Comparison of ENCODE assay signal across 20 cellular contexts in genomic region chr4:177191586-177191985, GRCh38.
DNase-seq lines count a peak whose midpoint lies in the region; TF ChIP-seq lines count a peak whose summit lies in the region.
"Had no signal": no experiment of that assay in that cellular context is flagged by ENCODE, and none has a peak within 500 bp of the region (broad histone marks: within the 10 kb centered on the region; RNA-seq: fewer than 3 reads in every experiment).

No MANE protein-coding gene starts in this region.

- in situ Hi-C loops in mammary epithelial cell (cut with MboI; ENCODE audit: low sequenced_read_pairs in 2 of 2) (no loop called here), transverse colon (cut with MboI; ENCODE audit: low pct_ligation_motif_present in 1 of 4, low pct_unique_long_range_greater_than_20kb in 1 of 4, low sequenced_read_pairs in 3 of 4) (no loop called here)

- TF ChIP-seq POLR2A in erythroblast (IDR thresholded peaks at IDR 0.05; ENCODE audit: low read length) (no peak), transverse colon (IDR thresholded peaks at IDR 0.05) (no peak)

- H3K9me3 Mint-ChIP-seq in MCF 10A (ENCODE audit: unreplicated experiment): peaks cover under 1% of the 10 kb centered on the region
- peaks cover 9% of the 10 kb centered on the region for H3K9me3 Mint-ChIP-seq in nephron
- no peaks in the 10 kb centered on the region for H3K9me3 Mint-ChIP-seq in activated CD4-positive, alpha-beta memory T cell treated with anti-CD3 and anti-CD28 coated beads, Interleukin-2, amount 10 ng/mL, durations not matched to agents 7 days and 5 days

- H3K79me2 ChIP-seq in mammary epithelial cell (ENCODE audit: insufficient read depth, low read length) (no peaks in the 10 kb centered on the region), fibroblast of lung (ENCODE audit: control insufficient read depth, insufficient read depth, low read length) (no peaks in the 10 kb centered on the region)

- H3K27ac Mint-ChIP-seq in MCF 10A (ENCODE audit: low read depth, unreplicated experiment) (no peak overlapping the region), nephron (peak overlapping the region; percentile 69 to 81 (median 76))
- H3K27ac Mint-ChIP-seq in activated CD4-positive, alpha-beta memory T cell treated with anti-CD3 and anti-CD28 coated beads, Interleukin-2, amount 10 ng/mL, durations not matched to agents 7 days and 5 days: no peak overlapping the region

- H3K4me1 Mint-ChIP-seq in MCF 10A (ENCODE audit: insufficient read depth, unreplicated experiment) (no peaks in the 10 kb centered on the region), nephron (peaks cover 5% of the 10 kb centered on the region)
- H3K4me1 Mint-ChIP-seq in activated CD4-positive, alpha-beta memory T cell treated with anti-CD3 and anti-CD28 coated beads, Interleukin-2, amount 10 ng/mL, durations not matched to agents 7 days and 5 days: no peaks in the 10 kb centered on the region

- H3K27ac ChIP-seq in mammary epithelial cell (ENCODE audit: insufficient read depth, low read depth, low read length): no peak overlapping the region
- H3K27ac ChIP-seq in fibroblast of lung (ENCODE audit: insufficient read depth, low read length): no peak overlapping the region
- no peak overlapping the region for H3K27ac ChIP-seq in transverse colon
- H3K27ac ChIP-seq: 22Rv1, BLaER1 had no signal

- H3K4me1 ChIP-seq in mammary epithelial cell (ENCODE audit: insufficient read depth, low read length): no peaks in the 10 kb centered on the region
- peaks cover 3% of the 10 kb centered on the region for H3K4me1 ChIP-seq in fibroblast of lung (ENCODE audit: control insufficient read depth, extremely low read depth, insufficient read depth, low read length)
- no peaks in the 10 kb centered on the region for H3K4me1 ChIP-seq in transverse colon
- H3K4me1 ChIP-seq: BLaER1 had no signal

- no peak for TF ChIP-seq EP300 in transverse colon (IDR thresholded peaks at IDR 0.05; ENCODE audit: low read depth)

- no TSS peak for BruUV-seq in mammary epithelial cell (replicated peaks; lab: Mats Ljungman, UMichigan)
- no TSS peak for BruUV-seq in MCF 10A (replicated peaks; lab: Mats Ljungman, UMichigan)

- intact Hi-C loops in mammary epithelial cell (cut with micrococcal nuclease): no loop called here
- intact Hi-C loops in MCF 10A (cut with micrococcal nuclease): no loop called here
- intact Hi-C loops in transverse colon (cut with DNase I; ENCODE audit: low total_unique reads): no loop called here

- TF ChIP-seq CTCF in mammary epithelial cell (conservative IDR thresholded peaks at IDR 0.05 in 1 of 2, IDR thresholded peaks at IDR 0.05 in 1 of 2; ENCODE audit: extremely low read depth in 1 of 2, insufficient read depth in 1 of 2, low read depth in 1 of 2, low read length in 2 of 2): no peak
- TF ChIP-seq CTCF in MCF 10A (IDR thresholded peaks at IDR 0.05; ENCODE audit: unreplicated experiment): no peak
- TF ChIP-seq CTCF in fibroblast of lung (conservative IDR thresholded peaks at IDR 0.05 in 1 of 2, IDR thresholded peaks at IDR 0.05 in 1 of 2; ENCODE audit: low read depth in 1 of 2, low read length in 2 of 2): no peak
- no peak for TF ChIP-seq CTCF in nephron (IDR thresholded peaks at IDR 0.05; ENCODE audit: unreplicated experiment in 3 of 3)
- no peak for TF ChIP-seq CTCF in transverse colon (IDR thresholded peaks at IDR 0.05)

- no peaks in the 10 kb centered on the region for H3K36me3 Mint-ChIP-seq in MCF 10A (ENCODE audit: insufficient read depth, unreplicated experiment)
- no peaks in the 10 kb centered on the region for H3K36me3 Mint-ChIP-seq in nephron (ENCODE audit: low read depth)
- H3K36me3 Mint-ChIP-seq in activated CD4-positive, alpha-beta memory T cell treated with anti-CD3 and anti-CD28 coated beads, Interleukin-2, amount 10 ng/mL, durations not matched to agents 7 days and 5 days (ENCODE audit: low read depth): no peaks in the 10 kb centered on the region

- DNase-seq in mammary epithelial cell: no peak
- DNase-seq in MCF 10A (ENCODE audit: unreplicated experiment): no peak
- no peak for DNase-seq in fibroblast of lung (ENCODE audit: low read depth in 2 of 2)
- no peak for DNase-seq in erythroblast (lab: John Stamatoyannopoulos, UW)
- DNase-seq in activated CD4-positive, alpha-beta memory T cell treated with anti-CD3 and anti-CD28 coated beads, Interleukin-2, amount 10 ng/mL, durations not matched to agents 7 days and 5 days: no peak
- no peak for DNase-seq in COLO668 (lab: John Stamatoyannopoulos, UW; ENCODE audit: unreplicated experiment)
- no peak for DNase-seq in transverse colon
- DNase-seq: DMS 273 treated with DMSO at 0.1 percent for 48 hours, GF-D8, NCI-H1417, NCI-H1930, NCI-H2171 treated with DMSO at 0.1 percent for 48 hours, NCI-H446 treated with DMSO at 0.1 percent for 48 hours, NCI-H748 treated with DMSO at 0.1 percent for 48 hours, OCI-M1, RPMI8226, SIG-M5 had no signal

- no peak overlapping the region for H3K4me2 ChIP-seq in mammary epithelial cell (ENCODE audit: insufficient read depth, low read depth, low read length)
- no peak overlapping the region for H3K4me2 ChIP-seq in fibroblast of lung (ENCODE audit: extremely low read depth, insufficient read depth, low read length)
- H3K4me2 ChIP-seq: BLaER1 had no signal

- no peaks in the 10 kb centered on the region for H3K27me3 Mint-ChIP-seq in MCF 10A (ENCODE audit: insufficient read depth, unreplicated experiment)
- H3K27me3 Mint-ChIP-seq in nephron (ENCODE audit: low read depth): peaks cover 3% of the 10 kb centered on the region
- no peaks in the 10 kb centered on the region for H3K27me3 Mint-ChIP-seq in activated CD4-positive, alpha-beta memory T cell treated with anti-CD3 and anti-CD28 coated beads, Interleukin-2, amount 10 ng/mL, durations not matched to agents 7 days and 5 days

- CTCF ChIA-PET in mammary epithelial cell (lab: Charles Lee; ENCODE audit: low non-redundant PET) (no interaction called here), MCF 10A (lab: Yijun Ruan, JAX) (interaction anchor here (0.6 to 1.5 kb wide), 4 partner anchors 10 to 756 kb away, joined by 3 to 4 read pairs (median 4); no protein-coding TSS in a partner anchor)
- CTCF ChIA-PET in activated CD4-positive, alpha-beta memory T cell treated with anti-CD3 and anti-CD28 coated beads, Interleukin-2, amount 10 ng/mL, durations not matched to agents 7 days and 5 days (lab: Charles Lee): interaction anchor here (1.7 kb wide), 1 partner anchor 59 kb away, joined by 4 read pairs; no protein-coding TSS in a partner anchor

- H3K27me3 ChIP-seq in mammary epithelial cell (ENCODE audit: insufficient read depth, low read length): no peaks in the 10 kb centered on the region
- no peaks in the 10 kb centered on the region for H3K27me3 ChIP-seq in fibroblast of lung (ENCODE audit: control insufficient read depth, insufficient read depth, low read length)
- no peaks in the 10 kb centered on the region for H3K27me3 ChIP-seq in transverse colon
- H3K27me3 ChIP-seq: BLaER1 had no signal

- H3K36me3 ChIP-seq in mammary epithelial cell (ENCODE audit: insufficient read depth, low read length) (no peaks in the 10 kb centered on the region), fibroblast of lung (ENCODE audit: control insufficient read depth, insufficient read depth, low read length) (no peaks in the 10 kb centered on the region), transverse colon (no peaks in the 10 kb centered on the region)
- H3K36me3 ChIP-seq: BLaER1 had no signal

- dilution Hi-C loops in mammary epithelial cell (cut with HindIII; ENCODE audit: low sequenced_read_pairs): no loop called here

- WGBS in mammary epithelial cell (ENCODE audit: low coverage, missing lambda C conversion rate): 27% methylated on average over 4 of the region's 4 CpGs
- WGBS in transverse colon (ENCODE audit: low coverage in 1 of 2), 2 donors: 38 to 49% methylated on average over 3 to 4 of the region's 4 CpGs

- POLR2A ChIA-PET in MCF 10A (lab: Yijun Ruan, JAX): no interaction called here
- POLR2A ChIA-PET in activated CD4-positive, alpha-beta memory T cell treated with anti-CD3 and anti-CD28 coated beads, Interleukin-2, amount 10 ng/mL, durations not matched to agents 7 days and 5 days (lab: Charles Lee): interaction anchor here (0.7 kb wide), 1 partner anchor 10 kb away, joined by 3 read pairs; no protein-coding TSS in a partner anchor

- H3K4me3 ChIP-seq in mammary epithelial cell (replicated peaks in 1 of 3; ENCODE audit: insufficient read depth in 1 of 3, low read depth in 2 of 3, low read length in 3 of 3): no peak overlapping the region
- no peak overlapping the region for H3K4me3 ChIP-seq in fibroblast of lung (replicated peaks in 1 of 4; ENCODE audit: control extremely low read depth in 1 of 4, insufficient read depth in 1 of 4, low read depth in 3 of 4, low read length in 4 of 4)
- no peak overlapping the region for H3K4me3 ChIP-seq in transverse colon
- H3K4me3 ChIP-seq: BLaER1 had no signal

- H4K20me1 ChIP-seq in mammary epithelial cell (ENCODE audit: insufficient read depth, low read length) (no peaks in the 10 kb centered on the region), fibroblast of lung (ENCODE audit: control insufficient read depth, extremely low read depth, insufficient read depth, low read length) (no peaks in the 10 kb centered on the region)
- H4K20me1 ChIP-seq: BLaER1 had no signal

- peak overlapping the region; percentile 54 for H2AFZ ChIP-seq in mammary epithelial cell (ENCODE audit: low read depth, low read length)
- peak overlapping the region; percentile 87 for H2AFZ ChIP-seq in fibroblast of lung (ENCODE audit: low read length)

- H3K9ac ChIP-seq in mammary epithelial cell (ENCODE audit: insufficient read depth, low read length) (no peak overlapping the region), fibroblast of lung (ENCODE audit: insufficient read depth, low read length) (no peak overlapping the region)
- H3K9ac ChIP-seq: BLaER1 had no signal

- H3K4me3 Mint-ChIP-seq in MCF 10A (ENCODE audit: unreplicated experiment) (no peak overlapping the region), nephron (no peak overlapping the region)
- H3K4me3 Mint-ChIP-seq in activated CD4-positive, alpha-beta memory T cell treated with anti-CD3 and anti-CD28 coated beads, Interleukin-2, amount 10 ng/mL, durations not matched to agents 7 days and 5 days: no peak overlapping the region

- no peaks in the 10 kb centered on the region for H3K9me3 ChIP-seq in mammary epithelial cell (replicated peaks; ENCODE audit: insufficient read depth, low read length)
- H3K9me3 ChIP-seq in fibroblast of lung (ENCODE audit: control insufficient read depth, insufficient read depth, low read depth, low read length): no peaks in the 10 kb centered on the region
- H3K9me3 ChIP-seq in transverse colon: no peaks in the 10 kb centered on the region

Comparison
In these comparisons a context has a peak if more than half of its experiments do, and no peak if none do; other contexts are left out.
1. H3K27ac Mint-ChIP-seq: peak in nephron (3 of 3); none in MCF 10A (single experiment) and activated CD4-positive, alpha-beta memory T cell treated with anti-CD3 and anti-CD28 coated beads, Interleukin-2, amount 10 ng/mL, durations not matched to agents 7 days and 5 days (single experiment).